22 cellular contexts compared by ENCODE assay signal in genomic region chr7:85682819-85683218, GRCh38.
A peak's percentile ranks its signal among the peaks of the same experiment; 100 is the strongest.
DNase-seq lines count a peak whose midpoint lies in the region; ATAC-seq, FAIRE-seq and TF ChIP-seq lines count a peak whose summit lies in the region.
"Had no signal": no experiment of that assay in that cellular context is flagged by ENCODE, and none has a peak within 500 bp of the region (broad histone marks: within the 10 kb centered on the region; RNA-seq: fewer than 3 reads in every experiment).

No MANE protein-coding gene starts in this region.

- H3K27me3 Mint-ChIP-seq in T-cell: no peaks in the 10 kb centered on the region
- H3K27me3 Mint-ChIP-seq in activated CD8-positive, alpha-beta memory T cell treated with anti-CD3 and anti-CD28 coated beads, Interleukin-2, amount 10 ng/mL, durations not matched to agents 7 days and 5 days: no peaks in the 10 kb centered on the region
- H3K27me3 Mint-ChIP-seq: activated CD4-positive, alpha-beta T cell treated with anti-CD3 and anti-CD28 coated beads, Interleukin-2, amount 10 ng/mL, durations not matched to agents 24 days and 14 days; CD4-positive, alpha-beta memory T cell had no signal

- ATAC-seq in T-cell (replicated peaks in 1 of 4): no peak
- no peak for ATAC-seq in activated CD8-positive, alpha-beta memory T cell treated with anti-CD3 and anti-CD28 coated beads, Interleukin-2, amount 10 ng/mL, durations not matched to agents 7 days and 5 days
- ATAC-seq: left lung, mucosa of descending colon had no signal

- no peaks in the 10 kb centered on the region for H3K9me1 ChIP-seq in endothelial cell of umbilical vein (replicated peaks; ENCODE audit: control insufficient read depth, extremely low read depth, insufficient read depth, low read length)

- H3K4me2 ChIP-seq in endothelial cell of umbilical vein (ENCODE audit: insufficient read depth, low read length): no peak overlapping the region

- CTCF ChIA-PET in RWPE1 (lab: Yijun Ruan, JAX) (no interaction called here), endothelial cell of umbilical vein (lab: Charles Lee) (no interaction called here), T-cell (lab: Charles Lee) (no interaction called here)
- CTCF ChIA-PET in activated CD8-positive, alpha-beta memory T cell treated with anti-CD3 and anti-CD28 coated beads, Interleukin-2, amount 10 ng/mL, durations not matched to agents 7 days and 5 days (lab: Charles Lee): no interaction called here

- H3K27ac ChIP-seq in RWPE1 (no peak overlapping the region), endothelial cell of umbilical vein (ENCODE audit: insufficient read depth, low read depth, low read length) (no peak overlapping the region)
- H3K27ac ChIP-seq: left lung, thyroid gland had no signal

- H3K27me3 ChIP-seq in endothelial cell of umbilical vein (ENCODE audit: control insufficient read depth in 2 of 2, insufficient read depth in 2 of 2, low read length in 2 of 2): no peaks in the 10 kb centered on the region
- H3K27me3 ChIP-seq: left lung, thyroid gland had no signal

- no peaks in the 10 kb centered on the region for H3K79me2 ChIP-seq in endothelial cell of umbilical vein (ENCODE audit: control insufficient read depth, insufficient read depth, low read length)

- intact Hi-C loops in endothelial cell of umbilical vein (cut with micrococcal nuclease): no loop called here

- BruUV-seq in endothelial cell of umbilical vein (replicated peaks; lab: Mats Ljungman, UMichigan): no TSS peak

- FAIRE-seq in endothelial cell of umbilical vein (lab: Jason Lieb, UNC): no peak
- FAIRE-seq: GM12891, GM19239, H54 had no signal

- TF ChIP-seq POLR2A in endothelial cell of umbilical vein (IDR thresholded peaks at IDR 0.05; ENCODE audit: low read depth, low read length): no peak

- peak; percentile 60 for DNase-seq in EL
- DNase-seq in RWPE1 (ENCODE audit: low spot score): peak; percentile 5
- peak; percentile 29 for DNase-seq in endothelial cell of umbilical vein (ENCODE audit: low read depth, low spot score)
- DNase-seq in iris pigment epithelial cell (ENCODE audit: low read depth): peak; percentile 77
- no peak for DNase-seq in NCI-H748 (lab: John Stamatoyannopoulos, UW; ENCODE audit: unreplicated experiment)
- DNase-seq in T-cell: no peak
- no peak for DNase-seq in activated CD8-positive, alpha-beta memory T cell treated with anti-CD3 and anti-CD28 coated beads, Interleukin-2, amount 10 ng/mL, durations not matched to agents 7 days and 5 days
- DNase-seq in ureter (ENCODE audit: low spot score): no peak
- DNase-seq: activated CD4-positive, alpha-beta T cell treated with anti-CD3 and anti-CD28 coated beads, Interleukin-2, amount 10 ng/mL, durations not matched to agents 24 days and 14 days; CD4-positive, alpha-beta memory T cell; left lung; mucosa of descending colon; NCI-H1092; NCI-H2081; NCI-H510A treated with DMSO at 0.1 percent for 48 hours; SHP77 treated with DMSO at 0.1 percent for 48 hours; stimulated activated naive CD4-positive, alpha-beta T cell; thyroid gland had no signal

- peaks cover 8 to 23% (median 12%) of the 10 kb centered on the region in 3 donors for H3K9me3 Mint-ChIP-seq in T-cell
- peaks cover 9% of the 10 kb centered on the region for H3K9me3 Mint-ChIP-seq in activated CD8-positive, alpha-beta memory T cell treated with anti-CD3 and anti-CD28 coated beads, Interleukin-2, amount 10 ng/mL, durations not matched to agents 7 days and 5 days (ENCODE audit: low read depth)

- POLR2A ChIA-PET in RWPE1 (lab: Yijun Ruan, JAX; ENCODE audit: low non-redundant PET): no interaction called here
- POLR2A ChIA-PET in endothelial cell of umbilical vein (lab: Charles Lee): no interaction called here
- POLR2A ChIA-PET in T-cell (lab: Charles Lee): no interaction called here

- no peak overlapping the region for H3K27ac Mint-ChIP-seq in T-cell
- no peak overlapping the region for H3K27ac Mint-ChIP-seq in activated CD8-positive, alpha-beta memory T cell treated with anti-CD3 and anti-CD28 coated beads, Interleukin-2, amount 10 ng/mL, durations not matched to agents 7 days and 5 days
- H3K27ac Mint-ChIP-seq: activated CD4-positive, alpha-beta T cell treated with anti-CD3 and anti-CD28 coated beads, Interleukin-2, amount 10 ng/mL, durations not matched to agents 24 days and 14 days; CD4-positive, alpha-beta memory T cell; T-helper 1 cell treated with Interleukin-12 subunit alpha and Interleukin-12 subunit beta and Interleukin-4 antibody, amounts not matched to agents 30 μg/mL and 1 μg/mL, for 36 hours had no signal

- H2AFZ ChIP-seq in endothelial cell of umbilical vein (ENCODE audit: low read depth, low read length): no peak overlapping the region

- no peak overlapping the region for H3K4me3 Mint-ChIP-seq in T-cell
- H3K4me3 Mint-ChIP-seq in activated CD8-positive, alpha-beta memory T cell treated with anti-CD3 and anti-CD28 coated beads, Interleukin-2, amount 10 ng/mL, durations not matched to agents 7 days and 5 days: no peak overlapping the region
- H3K4me3 Mint-ChIP-seq: activated CD4-positive, alpha-beta T cell treated with anti-CD3 and anti-CD28 coated beads, Interleukin-2, amount 10 ng/mL, durations not matched to agents 24 days and 14 days; CD4-positive, alpha-beta memory T cell; T-helper 1 cell treated with Interleukin-12 subunit alpha and Interleukin-12 subunit beta and Interleukin-4 antibody, amounts not matched to agents 30 μg/mL and 1 μg/mL, for 36 hours had no signal

- no peak overlapping the region for H3K9ac ChIP-seq in endothelial cell of umbilical vein (replicated peaks; ENCODE audit: extremely low read depth, insufficient read depth, low read length)

- H3K4me3 ChIP-seq in endothelial cell of umbilical vein (replicated peaks in 1 of 3; ENCODE audit: insufficient read depth in 1 of 3, low read depth in 1 of 3, low read length in 3 of 3): no peak overlapping the region
- H3K4me3 ChIP-seq: left lung, mucosa of descending colon, thyroid gland had no signal

- no peaks in the 10 kb centered on the region for H3K4me1 ChIP-seq in endothelial cell of umbilical vein (ENCODE audit: control insufficient read depth, extremely low read depth, insufficient read depth, low read length)
- H3K4me1 ChIP-seq: left lung, thyroid gland had no signal

- no peaks in the 10 kb centered on the region for H3K9me3 ChIP-seq in endothelial cell of umbilical vein (replicated peaks; ENCODE audit: control insufficient read depth, insufficient read depth, low read length)
- H3K9me3 ChIP-seq: left lung, mucosa of descending colon, thyroid gland had no signal

- no peak for TF ChIP-seq CTCF in RWPE1 (conservative IDR thresholded peaks at IDR 0.05; ENCODE audit: low read depth)
- TF ChIP-seq CTCF in endothelial cell of umbilical vein (IDR thresholded peaks at IDR 0.05; ENCODE audit: extremely low read depth in 1 of 2, insufficient read depth in 1 of 2, low read depth in 1 of 2, low read length in 2 of 2): no peak

- no peaks in the 10 kb centered on the region for H4K20me1 ChIP-seq in endothelial cell of umbilical vein (replicated peaks; ENCODE audit: control insufficient read depth, extremely low read depth, insufficient read depth, low read length)

- H3K36me3 Mint-ChIP-seq in T-cell: no peaks in the 10 kb centered on the region
- H3K36me3 Mint-ChIP-seq in activated CD8-positive, alpha-beta memory T cell treated with anti-CD3 and anti-CD28 coated beads, Interleukin-2, amount 10 ng/mL, durations not matched to agents 7 days and 5 days: no peaks in the 10 kb centered on the region
- H3K36me3 Mint-ChIP-seq: CD4-positive, alpha-beta memory T cell had no signal

- dilution Hi-C loops in endothelial cell of umbilical vein (cut with MboI; ENCODE audit: extremely low pct_ligation_motif_present, low sequenced_read_pairs): no loop called here

- no peaks in the 10 kb centered on the region for H3K36me3 ChIP-seq in endothelial cell of umbilical vein (ENCODE audit: control insufficient read depth in 2 of 2, extremely low read depth in 1 of 2, insufficient read depth in 2 of 2, low read length in 2 of 2)
- H3K36me3 ChIP-seq: left lung, thyroid gland had no signal

- no peaks in the 10 kb centered on the region for H3K4me1 Mint-ChIP-seq in T-cell
- no peaks in the 10 kb centered on the region for H3K4me1 Mint-ChIP-seq in activated CD8-positive, alpha-beta memory T cell treated with anti-CD3 and anti-CD28 coated beads, Interleukin-2, amount 10 ng/mL, durations not matched to agents 7 days and 5 days
- H3K4me1 Mint-ChIP-seq: activated CD4-positive, alpha-beta T cell treated with anti-CD3 and anti-CD28 coated beads, Interleukin-2, amount 10 ng/mL, durations not matched to agents 24 days and 14 days; CD4-positive, alpha-beta memory T cell had no signal

TF ChIP-seq in endothelial cell of umbilical vein, 7 proteins besides CTCF, POLR2A, EP300 and RAD21:
- TF ChIP-seq JUN (IDR thresholded peaks at IDR 0.05; ENCODE audit: borderline replicate concordance, insufficient read depth, insufficient read length, low read depth): peak; percentile 27
- TF ChIP-seq EZH2 (IDR thresholded peaks at IDR 0.05; ENCODE audit: borderline replicate concordance, low read depth, low read length, severe bottlenecking): no peak

Comparison
In these comparisons a context has a peak if more than half of its experiments do, and no peak if none do; other contexts are left out.
1. DNase-seq: peak in EL (single experiment), RWPE1 (single experiment), endothelial cell of umbilical vein (single experiment) and iris pigment epithelial cell (single experiment); none in NCI-H748 (single experiment), T-cell (0 of 34), activated CD8-positive, alpha-beta memory T cell treated with anti-CD3 and anti-CD28 coated beads, Interleukin-2, amount 10 ng/mL, durations not matched to agents 7 days and 5 days (single experiment) and ureter (single experiment).